Comparison of ENCODE assay signal across 8 cellular contexts in the genomic region with DNA sequence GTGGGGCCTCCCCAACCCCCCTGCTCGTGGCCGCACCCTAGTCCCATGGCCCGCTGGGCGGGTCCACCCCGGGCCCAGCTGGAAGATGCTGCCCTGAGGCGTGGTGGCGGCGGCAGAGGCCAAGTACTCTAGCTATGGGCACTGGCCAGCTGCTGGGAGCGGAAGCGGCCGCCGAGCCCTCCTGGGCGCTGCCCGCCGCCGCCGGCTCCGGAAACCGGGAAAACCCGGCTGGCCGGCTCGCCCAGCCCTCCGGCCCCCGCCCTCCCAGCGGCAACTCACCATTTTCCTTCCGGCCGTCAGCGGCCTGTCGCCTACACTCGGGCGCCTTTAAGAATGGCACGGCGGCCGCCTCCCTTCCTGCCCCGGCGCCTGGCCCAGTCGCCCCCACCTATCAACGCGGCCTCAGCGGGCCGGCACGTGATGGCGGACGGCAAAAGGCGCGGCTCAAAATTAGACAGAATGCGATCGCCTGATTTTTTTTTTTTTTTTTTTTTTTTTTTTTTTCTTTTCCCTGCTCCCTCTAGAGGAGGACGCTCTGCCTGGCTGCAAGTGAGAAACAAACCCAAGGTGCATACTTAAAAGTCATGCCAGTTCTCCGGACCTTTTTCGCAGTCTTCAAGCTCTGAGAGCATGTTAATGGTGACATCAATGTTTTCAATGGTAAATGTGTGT. TPM values are rescaled to one million over a fixed set of nuclear protein-coding genes. Genes with fewer than 3 reads are reported as not detected.
DNase-seq lines count a peak whose midpoint lies in the region; ATAC-seq and TF ChIP-seq lines count a peak whose summit lies in the region.

A gene (minus strand): TSS at position 335 of the 672 bp plus-strand sequence. CDS start 53 bp downstream, at position 282.

- H3K27me3 Mint-ChIP-seq in CD14-positive monocyte (ENCODE audit: low read depth in 3 of 3): peaks cover 0 to 2% (median 0%) of the 10 kb centered on the region in 3 donors
- no peaks in the 10 kb centered on the region for H3K27me3 Mint-ChIP-seq in activated CD4-positive, alpha-beta T cell treated with anti-CD3 and anti-CD28 coated beads, Interleukin-2, amount 10 ng/mL, durations not matched to agents 7 days and 5 days

- H3K27ac Mint-ChIP-seq in CD14-positive monocyte: peak within 1 kb of the TSS; percentile 88 to 95 (median 93)
- peak within 1 kb of the TSS; percentile 92 for H3K27ac Mint-ChIP-seq in activated CD4-positive, alpha-beta T cell treated with anti-CD3 and anti-CD28 coated beads, Interleukin-2, amount 10 ng/mL, durations not matched to agents 7 days and 5 days

- TF ChIP-seq CTCF in CD14-positive monocyte (IDR thresholded peaks at IDR 0.05): peak; percentile 22
- peak; percentile 27 to 34 for TF ChIP-seq CTCF in left lung (IDR thresholded peaks at IDR 0.05)

- no peaks in the 10 kb centered on the region for H3K36me3 ChIP-seq in left lung

- CTCF ChIA-PET in activated CD4-positive, alpha-beta T cell treated with anti-CD3 and anti-CD28 coated beads, Interleukin-2, amount 10 ng/mL, durations not matched to agents 7 days and 5 days (lab: Charles Lee): interaction anchor here (1.1 to 1.9 kb wide), 4 partner anchors 16 to 92 kb away, joined by 3 to 7 read pairs (median 4); a partner anchor contains a TSS

- peak within 1 kb of the TSS; percentile 72 to 81 for H3K4me3 ChIP-seq in left lung

- peak within 1 kb of the TSS; percentile 91 to 96 for H3K27ac ChIP-seq in left lung

- intact Hi-C loops in CD14-positive monocyte (cut with micrococcal nuclease) (loop anchor here (5.0 kb wide), 3 partner anchors 36 to 91 kb away; a partner anchor contains a TSS), left lung (cut with DNase I) (no loop called here)

- H3K36me3 Mint-ChIP-seq in CD14-positive monocyte: peaks cover 2 to 16% of the 10 kb centered on the region in 2 donors
- H3K36me3 Mint-ChIP-seq in activated CD4-positive, alpha-beta T cell treated with anti-CD3 and anti-CD28 coated beads, Interleukin-2, amount 10 ng/mL, durations not matched to agents 7 days and 5 days (ENCODE audit: low read depth): peaks cover 22% of the 10 kb centered on the region

- POLR2A ChIA-PET in activated CD4-positive, alpha-beta T cell treated with anti-CD3 and anti-CD28 coated beads, Interleukin-2, amount 10 ng/mL, durations not matched to agents 7 days and 5 days (lab: Charles Lee): interaction anchor here (0.8 to 1.8 kb wide), 2 partner anchors 21 to 1751 kb away, joined by 4 to 5 read pairs; a partner anchor contains a TSS

- peaks cover 17 to 52% of the 10 kb centered on the region in 2 donors for H3K4me1 ChIP-seq in left lung

- H3K4me3 Mint-ChIP-seq in CD14-positive monocyte: peak within 1 kb of the TSS; percentile 86 to 92
- H3K4me3 Mint-ChIP-seq in activated CD4-positive, alpha-beta T cell treated with anti-CD3 and anti-CD28 coated beads, Interleukin-2, amount 10 ng/mL, durations not matched to agents 7 days and 5 days: peak within 1 kb of the TSS; percentile 83

- H3K27me3 ChIP-seq in left lung: no peaks in the 10 kb centered on the region

- peaks cover 68% of the 10 kb centered on the region for H3K4me1 Mint-ChIP-seq in CD14-positive monocyte
- H3K4me1 Mint-ChIP-seq in activated CD4-positive, alpha-beta T cell treated with anti-CD3 and anti-CD28 coated beads, Interleukin-2, amount 10 ng/mL, durations not matched to agents 7 days and 5 days: peaks cover 59% of the 10 kb centered on the region

- H3K9me3 Mint-ChIP-seq in CD14-positive monocyte: peaks cover 0 to 3% (median 0%) of the 10 kb centered on the region in 7 donors
- peaks cover 3% of the 10 kb centered on the region for H3K9me3 Mint-ChIP-seq in activated CD4-positive, alpha-beta T cell treated with anti-CD3 and anti-CD28 coated beads, Interleukin-2, amount 10 ng/mL, durations not matched to agents 7 days and 5 days

- ATAC-seq in GM19351 (IDR thresholded peaks at IDR 0.05; ENCODE audit: unreplicated experiment) (peak; percentile 91), HG03521 (IDR thresholded peaks at IDR 0.05; ENCODE audit: unreplicated experiment) (peak; percentile 94), left lung (peak; percentile 95)

- DNase-seq in CD14-positive monocyte (ENCODE audit: low spot score) (peak; percentile 87), NCI-H69 (lab: John Stamatoyannopoulos, UW) (peak; percentile 97), dedifferentiated amniotic fluid mesenchymal stem cell (ENCODE audit: extremely low spot score) (peak; percentile 83), left lung (peak; percentile 93 to 97)
- peak; percentile 91 for DNase-seq in activated CD4-positive, alpha-beta T cell treated with anti-CD3 and anti-CD28 coated beads, Interleukin-2, amount 10 ng/mL, durations not matched to agents 7 days and 5 days
- DNase-seq in stimulated activated CD4-positive, alpha-beta T cell treated with anti-CD3 and anti-CD28 coated beads, Interleukin-2, amount 100 ng/mL, for 48 hours: peak; percentile 78 to 82

- no peaks in the 10 kb centered on the region for H3K9me3 ChIP-seq in left lung

RNA-seq across cellular contexts. Expression of the gene that starts here (rescaled TPM):
- polyA plus RNA-seq in CD14-positive monocyte: 10 to 100 TPM; 26.1 to 41.1 TPM
- total RNA-seq in activated CD4-positive, alpha-beta T cell treated with anti-CD3 and anti-CD28 coated beads, Interleukin-2, amount 10 ng/mL, durations not matched to agents 7 days and 5 days: 10 to 100 TPM; 35.8 to 37.2 TPM
- total RNA-seq in left lung: 10 to 100 TPM; 54.8 to 70.3 TPM

Comparison
In these comparisons a context has a peak if more than half of its experiments do, and no peak if none do; other contexts are left out.
1. Peak in every context shown above with its lines: DNase-seq, ATAC-seq, H3K4me3 ChIP-seq and H3K27ac ChIP-seq.
2. intact Hi-C loops: an anchor here in CD14-positive monocyte (5.0 kb wide); none called in left lung.